In genomic region chr1:42957229-42957879, GRCh38 we compare ENCODE assay signal across 8 cellular contexts. TPM values are rescaled to one million over a fixed set of nuclear protein-coding genes. Genes with fewer than 3 reads are reported as not detected.
DNase-seq lines count a peak whose midpoint lies in the region; ATAC-seq and TF ChIP-seq lines count a peak whose summit lies in the region.

No MANE protein-coding gene starts in this region.

- WGBS in tibial nerve, 2 donors = 46 to 53% methylated on average over 23 to 25 of the region's 26 CpGs

- in situ Hi-C loops in astrocyte of the spinal cord (cut with HindIII; ENCODE audit: low sequenced_read_pairs) = no loop called here

- peak overlapping the region; percentile 93 for H3K27ac ChIP-seq in left ventricle myocardium inferior (replicated peaks)
- peak overlapping the region; percentile 74 for H3K27ac ChIP-seq in lower lobe of right lung
- peak overlapping the region; percentile 83 to 93 (median 92) for H3K27ac ChIP-seq in tibial nerve

- H3K9me3 ChIP-seq in left ventricle myocardium inferior (replicated peaks) (no peaks in the 10 kb centered on the region), lower lobe of right lung (no peaks in the 10 kb centered on the region), tibial nerve (no peaks in the 10 kb centered on the region)

- no peak for TF ChIP-seq EP300 in tibial nerve (IDR thresholded peaks at IDR 0.05)

- no peak for ATAC-seq in lower lobe of right lung
- ATAC-seq in GM18511 (IDR thresholded peaks at IDR 0.05; ENCODE audit: unreplicated experiment) = no peak
- no peak for ATAC-seq in GM19023 (IDR thresholded peaks at IDR 0.05; ENCODE audit: unreplicated experiment)

- H3K4me1 ChIP-seq in left ventricle myocardium inferior = peaks cover 57% of the 10 kb centered on the region
- peaks cover 25% of the 10 kb centered on the region for H3K4me1 ChIP-seq in lower lobe of right lung
- peaks cover 0 to 55% (median 12%) of the 10 kb centered on the region in 4 donors for H3K4me1 ChIP-seq in tibial nerve

- H3K4me3 ChIP-seq in left ventricle myocardium inferior (peak overlapping the region; percentile 79), astrocyte of the spinal cord (ENCODE audit: low read depth, low read length) (peak overlapping the region; percentile 86), lower lobe of right lung (peak overlapping the region; percentile 73), tibial nerve (peak overlapping the region; percentile 73 to 94 (median 83))

- intact Hi-C loops in left ventricle myocardium inferior (cut with micrococcal nuclease) = no loop called here
- intact Hi-C loops in cardiac septum (cut with DNase I) = no loop called here
- intact Hi-C loops in lower lobe of right lung (cut with DNase I) = no loop called here

- no peak for TF ChIP-seq POLR2A in tibial nerve (IDR thresholded peaks at IDR 0.05)

- H3K36me3 ChIP-seq in left ventricle myocardium inferior (no peaks in the 10 kb centered on the region), lower lobe of right lung (no peaks in the 10 kb centered on the region), tibial nerve (peaks cover 0 to 21% (median 3%) of the 10 kb centered on the region in 3 donors)

- DNase-seq in left ventricle myocardium inferior (no peak), cardiac septum (ENCODE audit: low spot score) (no peak), astrocyte of the spinal cord (ENCODE audit: low read depth, low spot score) (no peak), lower lobe of right lung (no peak), tibial nerve (ENCODE audit: low spot score in 2 of 2) (no peak), SHP77 treated with DMSO at 0.1 percent for 48 hours (lab: John Stamatoyannopoulos, UW) (no peak)

- no peak for TF ChIP-seq CTCF in left ventricle myocardium inferior (IDR thresholded peaks at IDR 0.05; ENCODE audit: borderline replicate concordance)
- no peak for TF ChIP-seq CTCF in astrocyte of the spinal cord (IDR thresholded peaks at IDR 0.05; ENCODE audit: low read depth, low read length)
- no peak for TF ChIP-seq CTCF in lower lobe of right lung (IDR thresholded peaks at IDR 0.05)
- no peak for TF ChIP-seq CTCF in tibial nerve (IDR thresholded peaks at IDR 0.05)

- H3K27me3 ChIP-seq in left ventricle myocardium inferior (ENCODE audit: low read depth) = peaks cover 4% of the 10 kb centered on the region
- peaks cover 24% of the 10 kb centered on the region for H3K27me3 ChIP-seq in lower lobe of right lung (ENCODE audit: low read depth)
- no peaks in the 10 kb centered on the region for H3K27me3 ChIP-seq in tibial nerve

RNA-seq across cellular contexts. Expression of gene SLC2A1, which starts 1.3 kb away (rescaled TPM):
- total RNA-seq in left ventricle myocardium inferior (54.9 TPM), cardiac septum (31.9 TPM), lower lobe of right lung (10.6 TPM), tibial nerve (1,000 to 10,000 TPM in 3 of 4 donors, 100 to 1,000 TPM in 1; 953 to 4,970 (median 3,437) TPM)

Comparison
In these comparisons a context has a peak if more than half of its experiments do, and no peak if none do; other contexts are left out.
1. RNA of gene SLC2A1, which starts 1.3 kb away (total RNA-seq): 953 to 4,970 TPM in tibial nerve; 54.9 TPM in left ventricle myocardium inferior (single experiment), 31.9 TPM in cardiac septum (single experiment) and 10.6 TPM in lower lobe of right lung (single experiment); every median in the first group is over 10 times any median in the second.
2. Peak in every context shown above with its lines, with median percentiles within 50 percentile points of each other: H3K27ac ChIP-seq and H3K4me3 ChIP-seq.